In genomic region chr10:100020161-100020882, GRCh38 we compare ENCODE assay signal across 2 cellular contexts.
TF ChIP-seq lines count a peak whose summit lies in the region.

No MANE protein-coding gene starts in this region.

TF ChIP-seq in HCT116, 20 proteins besides CTCF, POLR2A, EP300 and RAD21 (continued from another document):
- TF ChIP-seq MAX (IDR thresholded peaks at IDR 0.05), result no peak
- no peak for TF ChIP-seq POLR2AphosphoS5 (IDR thresholded peaks at IDR 0.05; ENCODE audit: low read depth, low read length)
- TF ChIP-seq ELF1 (IDR thresholded peaks at IDR 0.05; ENCODE audit: borderline replicate concordance, low read depth), result no peak
- TF ChIP-seq ZBTB33 (IDR thresholded peaks at IDR 0.05; ENCODE audit: extremely low read depth, insufficient replicate concordance, low read length), result no peak
- no peak for TF ChIP-seq REST (IDR thresholded peaks at IDR 0.05; ENCODE audit: low read depth)
- no peak for TF ChIP-seq YY1 (IDR thresholded peaks at IDR 0.05; ENCODE audit: extremely low read depth, insufficient replicate concordance, low read depth, low read length)
- TF ChIP-seq ZFX (IDR thresholded peaks at IDR 0.05), result no peak
- no peak for TF ChIP-seq CEBPB (IDR thresholded peaks at IDR 0.05; ENCODE audit: low read depth)
- TF ChIP-seq SRF (IDR thresholded peaks at IDR 0.05; ENCODE audit: low read depth), result no peak
- no peak for TF ChIP-seq EGR1 (IDR thresholded peaks at IDR 0.05; ENCODE audit: low read depth)
- TF ChIP-seq EZH2phosphoT487 (IDR thresholded peaks at IDR 0.05; ENCODE audit: borderline replicate concordance), result no peak
- TF ChIP-seq SP1 (IDR thresholded peaks at IDR 0.05; ENCODE audit: low read depth), result no peak

TF ChIP-seq in HepG2, 621 proteins besides CTCF, POLR2A, EP300 and RAD21 (continues in another document):
- 0 out of 2 replicates have a peak, but pooled peaks have one; percentile 24 for TF ChIP-seq MXD4 (CRISPR knock-in tag; IDR thresholded peaks at IDR 0.05)
- no peak for TF ChIP-seq ZNF563 (CRISPR knock-in tag; IDR thresholded peaks at IDR 0.05)
- no peak for TF ChIP-seq ZNF570 (CRISPR knock-in tag; IDR thresholded peaks at IDR 0.05; ENCODE audit: borderline replicate concordance)
- no peak for TF ChIP-seq GRHL1 (CRISPR knock-in tag; conservative IDR thresholded peaks at IDR 0.05)
- TF ChIP-seq NCOA2 (CRISPR knock-in tag; IDR thresholded peaks at IDR 0.05), result peak; percentile 53; the same call in 1 of the 2 replicates
- peak; percentile 50; the same call in 1 of the 2 replicates for TF ChIP-seq TBX3 (IDR thresholded peaks at IDR 0.05; ENCODE audit: borderline replicate concordance)
- TF ChIP-seq FOXP1 (IDR thresholded peaks at IDR 0.05), result no peak
- 0 out of 2 replicates have a peak, but pooled peaks have one; percentile 33 for TF ChIP-seq FOXP1 (CRISPR knock-in tag; IDR thresholded peaks at IDR 0.05)
- TF ChIP-seq ELF3 (CRISPR knock-in tag; IDR thresholded peaks at IDR 0.05), result peak; percentile 53; the same call in 1 of the 2 replicates
- TF ChIP-seq SIX1 (CRISPR knock-in tag; IDR thresholded peaks at IDR 0.05; ENCODE audit: borderline replicate concordance), result 0 out of 2 replicates have a peak, but pooled peaks have one; percentile 18
- TF ChIP-seq SP140L (CRISPR knock-in tag; IDR thresholded peaks at IDR 0.05; ENCODE audit: borderline replicate concordance), result no peak
- TF ChIP-seq PTBP1 (IDR thresholded peaks at IDR 0.05; ENCODE audit: low read depth, low read length, poor library complexity, severe bottlenecking), result no peak
- peak; percentile 67; the same call in 1 of the 2 replicates for TF ChIP-seq DPF2 (CRISPR knock-in tag; IDR thresholded peaks at IDR 0.05; ENCODE audit: borderline replicate concordance, low read depth)
- peak; percentile 52; the same call in 1 of the 2 replicates for TF ChIP-seq ZGPAT (CRISPR knock-in tag; IDR thresholded peaks at IDR 0.05)
- TF ChIP-seq HOXD1 (CRISPR knock-in tag; IDR thresholded peaks at IDR 0.05), result no peak
- TF ChIP-seq HNF1A (IDR thresholded peaks at IDR 0.05; ENCODE audit: low read depth), result no peak
- TF ChIP-seq HNF1A (CRISPR knock-in tag; IDR thresholded peaks at IDR 0.05; ENCODE audit: borderline replicate concordance), result peak; percentile 63; the same call in 1 of the 2 replicates
- no peak for TF ChIP-seq KLF9 (CRISPR knock-in tag; IDR thresholded peaks at IDR 0.05; ENCODE audit: low read depth)
- peak; percentile 85 for TF ChIP-seq ZNF646 (CRISPR knock-in tag; IDR thresholded peaks at IDR 0.05)
- no peak for TF ChIP-seq MLX (CRISPR knock-in tag; IDR thresholded peaks at IDR 0.05)
- TF ChIP-seq FOSL1 (CRISPR knock-in tag; IDR thresholded peaks at IDR 0.05; ENCODE audit: borderline replicate concordance), result no peak
- TF ChIP-seq SMAD1 (CRISPR knock-in tag; IDR thresholded peaks at IDR 0.05; ENCODE audit: borderline replicate concordance, low read depth), result no peak
- no peak for TF ChIP-seq ZNF614 (CRISPR knock-in tag; IDR thresholded peaks at IDR 0.05; ENCODE audit: borderline replicate concordance)
- 0 out of 2 replicates have a peak, but pooled peaks have one; percentile 15 for TF ChIP-seq MED1 (CRISPR knock-in tag; IDR thresholded peaks at IDR 0.05)
- TF ChIP-seq ZNF580 (CRISPR knock-in tag; IDR thresholded peaks at IDR 0.05; ENCODE audit: borderline replicate concordance, low read depth), result 0 out of 2 replicates have a peak, but pooled peaks have one; percentile 20
- peak in 1 of 2 experiments; percentile 30; a peak in 1 of 4 replicates for TF ChIP-seq ATF4 (CRISPR knock-in tag; IDR thresholded peaks at IDR 0.05)
- TF ChIP-seq ZBTB25 (CRISPR knock-in tag; IDR thresholded peaks at IDR 0.05), result no peak; the same call in 1 of the 2 replicates
- TF ChIP-seq DMAP1 (CRISPR knock-in tag; IDR thresholded peaks at IDR 0.05), result 0 out of 2 replicates have a peak, but pooled peaks have one; percentile 37
- no peak for TF ChIP-seq KDM1A (CRISPR knock-in tag; IDR thresholded peaks at IDR 0.05)
- no peak for TF ChIP-seq HOXA3 (CRISPR knock-in tag; IDR thresholded peaks at IDR 0.05)
- peak; percentile 97 for TF ChIP-seq TEAD3 (CRISPR knock-in tag; optimal IDR thresholded peaks at IDR 0.05; ENCODE audit: borderline replicate concordance)
- TF ChIP-seq ZUFSP (CRISPR knock-in tag; IDR thresholded peaks at IDR 0.05; ENCODE audit: borderline replicate concordance), result no peak
- TF ChIP-seq ZNF230 (CRISPR knock-in tag; IDR thresholded peaks at IDR 0.05), result peak; percentile 41; the same call in 1 of the 2 replicates
- 0 out of 2 replicates have a peak, but pooled peaks have one; percentile 65 for TF ChIP-seq PHF21A (CRISPR knock-in tag; IDR thresholded peaks at IDR 0.05)
- TF ChIP-seq ZNF780A (CRISPR knock-in tag; IDR thresholded peaks at IDR 0.05), result no peak
